In the genomic region with DNA sequence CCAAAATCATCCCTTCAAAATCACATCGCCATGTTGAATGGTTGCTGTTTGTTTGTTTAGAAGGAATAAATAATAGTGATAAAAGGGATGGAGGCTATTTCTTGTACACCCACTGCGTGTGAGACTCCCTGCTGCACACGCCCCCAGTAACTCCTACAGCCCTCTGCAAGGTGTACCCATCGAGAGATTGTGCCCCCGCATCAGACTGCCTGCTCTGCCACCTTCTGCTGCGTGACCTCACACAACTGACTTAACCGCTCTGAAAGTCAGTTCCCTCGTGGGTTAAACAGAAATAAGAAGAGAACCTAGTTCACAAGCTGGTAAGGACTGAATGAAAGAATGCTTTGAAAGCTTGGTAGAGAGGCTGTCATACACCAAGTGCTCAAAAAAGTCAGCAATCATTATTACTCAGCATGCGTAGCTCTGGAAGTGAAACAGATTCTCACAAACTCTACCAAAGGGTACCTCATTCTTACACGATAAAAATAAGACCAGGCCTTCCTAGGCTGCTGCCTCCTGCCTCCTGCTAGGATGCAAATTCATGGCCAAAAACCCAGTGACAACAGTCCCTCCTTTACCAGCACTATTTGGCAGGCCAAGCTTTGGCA, we compare ENCODE assay signal across 8 cellular contexts.
A peak's percentile ranks its signal among the peaks of the same experiment; 100 is the strongest.
DNase-seq lines count a peak whose midpoint lies in the region; ATAC-seq, FAIRE-seq and TF ChIP-seq lines count a peak whose summit lies in the region.

No MANE protein-coding gene starts in this region.

- peak; percentile 48 for ATAC-seq in HepG2
- no peak for ATAC-seq in right lobe of liver
- ATAC-seq in HG03280 (IDR thresholded peaks at IDR 0.05; ENCODE audit: unreplicated experiment) = peak; percentile 60

- 85% methylated on average over 9 of the region's 10 CpGs for WGBS in HepG2 (ENCODE audit: low lambda C conversion rate)
- WGBS in right lobe of liver (ENCODE audit: insufficient coverage, low coverage, low lambda C conversion rate, missing lambda C conversion rate) = 81% methylated on average over 8 of the region's 10 CpGs
- WGBS in lower leg skin, 2 donors = 73 to 75% methylated on average over 10 of the region's 10 CpGs

- TF ChIP-seq CTCF in HepG2 (CRISPR knock-in tag; IDR thresholded peaks at IDR 0.05) = no peak
- no peak for TF ChIP-seq CTCF in right lobe of liver (IDR thresholded peaks at IDR 0.05)
- no peak for TF ChIP-seq CTCF in endothelial cell of umbilical vein (IDR thresholded peaks at IDR 0.05; ENCODE audit: extremely low read depth in 1 of 2, insufficient read depth in 1 of 2, low read depth in 1 of 2, low read length in 2 of 2)
- no peak for TF ChIP-seq CTCF in vagina (IDR thresholded peaks at IDR 0.05)
- no peak for TF ChIP-seq CTCF in lower leg skin (IDR thresholded peaks at IDR 0.05)

- dilution Hi-C loops in endothelial cell of umbilical vein (cut with MboI; ENCODE audit: extremely low pct_ligation_motif_present, low sequenced_read_pairs) = no loop called here

- H3K27ac ChIP-seq in HepG2 (ENCODE audit: extremely low read length, insufficient read depth, low read length) = peak overlapping the region; percentile 47
- H3K27ac ChIP-seq in right lobe of liver = peak overlapping the region in 1 of 3 donors; percentile 42
- H3K27ac ChIP-seq in endothelial cell of umbilical vein (ENCODE audit: insufficient read depth, low read depth, low read length) = peak overlapping the region; percentile 12
- peak overlapping the region; percentile 25 for H3K27ac ChIP-seq in vagina

- TF ChIP-seq EP300 in HepG2 (IDR thresholded peaks at IDR 0.05; ENCODE audit: low read depth in 2 of 2, low read length in 2 of 2) (no peak), HepG2 (CRISPR knock-in tag; IDR thresholded peaks at IDR 0.05; ENCODE audit: borderline replicate concordance) (no peak)

- H3K4me2 ChIP-seq in HepG2 (ENCODE audit: low read depth, low read length) (peak overlapping the region; percentile 33), endothelial cell of umbilical vein (ENCODE audit: insufficient read depth, low read length) (no peak overlapping the region)

- H3K36me3 ChIP-seq in HepG2 (replicated peaks in 1 of 2; ENCODE audit: control insufficient read depth in 1 of 2, insufficient read depth in 2 of 2, low read length in 2 of 2) = no peaks in the 10 kb centered on the region
- H3K36me3 ChIP-seq in right lobe of liver = no peaks in the 10 kb centered on the region
- H3K36me3 ChIP-seq in endothelial cell of umbilical vein (ENCODE audit: control insufficient read depth in 2 of 2, extremely low read depth in 1 of 2, insufficient read depth in 2 of 2, low read length in 2 of 2) = no peaks in the 10 kb centered on the region
- H3K36me3 ChIP-seq in vagina = no peaks in the 10 kb centered on the region

- POLR2A ChIA-PET in HepG2 (lab: Yijun Ruan, JAX) = interaction anchor here (1.4 kb wide), 1 partner anchor 145 kb away, joined by 3 read pairs; no protein-coding TSS in a partner anchor
- POLR2A ChIA-PET in endothelial cell of umbilical vein (lab: Charles Lee) = interaction anchor here (0.6 kb wide), 1 partner anchor 16 kb away, joined by 4 read pairs; no protein-coding TSS in a partner anchor

- intact Hi-C loops in HepG2 (cut with micrococcal nuclease; ENCODE audit: unreplicated experiment) = loop anchor here (5.0 kb wide), 1 partner anchor 147 kb away; the partner anchor contains the start of gene CPEB2
- intact Hi-C loops in right lobe of liver (cut with DNase I) = no loop called here
- intact Hi-C loops in endothelial cell of umbilical vein (cut with micrococcal nuclease) = loop anchor here (2.0 kb wide), 1 partner anchor 147 kb away; the partner anchor contains the start of gene CPEB2
- intact Hi-C loops in vagina (cut with DNase I) = no loop called here
- intact Hi-C loops in lower leg skin (cut with DNase I; ENCODE audit: low total_unique reads) = no loop called here

- FAIRE-seq in HepG2 (lab: Jason Lieb, UNC) (no peak), endothelial cell of umbilical vein (lab: Jason Lieb, UNC) (no peak)

- TF ChIP-seq RAD21 in HepG2 (CRISPR knock-in tag; IDR thresholded peaks at IDR 0.05) = no peak

- H3K9me1 ChIP-seq in endothelial cell of umbilical vein (replicated peaks; ENCODE audit: control insufficient read depth, extremely low read depth, insufficient read depth, low read length) = no peaks in the 10 kb centered on the region

- no peaks in the 10 kb centered on the region for H3K79me2 ChIP-seq in HepG2 (ENCODE audit: insufficient read depth, low read length)
- no peaks in the 10 kb centered on the region for H3K79me2 ChIP-seq in endothelial cell of umbilical vein (ENCODE audit: control insufficient read depth, insufficient read depth, low read length)

- no peak overlapping the region for H2AFZ ChIP-seq in HepG2 (ENCODE audit: low read length)
- peak overlapping the region; percentile 70 for H2AFZ ChIP-seq in endothelial cell of umbilical vein (ENCODE audit: low read depth, low read length)

- TSS peak; percentile 68 for BruUV-seq in HepG2 (replicated peaks; lab: Mats Ljungman, UMichigan)
- BruUV-seq in endothelial cell of umbilical vein (replicated peaks; lab: Mats Ljungman, UMichigan) = no TSS peak

- H3K9ac ChIP-seq in HepG2 (ENCODE audit: insufficient read depth, low read depth, low read length) (no peak overlapping the region), endothelial cell of umbilical vein (replicated peaks; ENCODE audit: extremely low read depth, insufficient read depth, low read length) (no peak overlapping the region)

- H3K4me1 ChIP-seq in HepG2 (ENCODE audit: insufficient read depth, low read length) (peaks cover 61% of the 10 kb centered on the region), right lobe of liver (peaks cover 0 to 38% (median 7%) of the 10 kb centered on the region in 4 donors), endothelial cell of umbilical vein (ENCODE audit: control insufficient read depth, extremely low read depth, insufficient read depth, low read length) (peaks cover 9% of the 10 kb centered on the region), vagina (peaks cover 19% of the 10 kb centered on the region)

- DNase-seq in HepG2 (ENCODE audit: low spot score) (no peak), right lobe of liver (no peak), endothelial cell of umbilical vein (ENCODE audit: low read depth, low spot score) (no peak), vagina (ENCODE audit: extremely low spot score in 2 of 2) (no peak), DMS 273 (lab: John Stamatoyannopoulos, UW; ENCODE audit: unreplicated experiment) (no peak), lower leg skin (ENCODE audit: low spot score in 2 of 2) (no peak)
- no peak for DNase-seq in activated CD8-positive, alpha-beta memory T cell treated with anti-CD3 and anti-CD28 coated beads, Interleukin-2, amount 50 U/mL, for 4 hours

- H3K4me3 ChIP-seq in HepG2 (replicated peaks in 1 of 3; ENCODE audit: insufficient read depth in 1 of 3, low read depth in 2 of 3, low read length in 3 of 3) (no peak overlapping the region), right lobe of liver (no peak overlapping the region), endothelial cell of umbilical vein (replicated peaks in 1 of 3; ENCODE audit: insufficient read depth in 1 of 3, low read depth in 1 of 3, low read length in 3 of 3) (no peak overlapping the region), vagina (no peak overlapping the region), lower leg skin (ENCODE audit: low read depth, poor library complexity, severe bottlenecking) (no peak overlapping the region)

- in situ Hi-C loops in HepG2 (cut with HindIII; ENCODE audit: extremely low pct_ligation_motif_present, low pct_unique_long_range_greater_than_20kb) = loop anchor here (10.0 kb wide), 1 partner anchor 145 kb away; the partner anchor contains the start of gene CPEB2

- H3K9me3 ChIP-seq in HepG2 (ENCODE audit: low read length) (no peaks in the 10 kb centered on the region), right lobe of liver (no peaks in the 10 kb centered on the region), endothelial cell of umbilical vein (replicated peaks; ENCODE audit: control insufficient read depth, insufficient read depth, low read length) (no peaks in the 10 kb centered on the region), vagina (no peaks in the 10 kb centered on the region)

- CTCF ChIA-PET in HepG2 (lab: Yijun Ruan, JAX; ENCODE audit: low intra/inter-chr PET ratio, low total read pairs) (no interaction called here), endothelial cell of umbilical vein (lab: Charles Lee) (interaction anchor here (0.6 to 2.0 kb wide), 6 partner anchors 10 to 1495 kb away, joined by 3 to 8 read pairs (median 3); no protein-coding TSS in a partner anchor)

- H4K20me1 ChIP-seq in HepG2 (ENCODE audit: insufficient read depth, low read length) (no peaks in the 10 kb centered on the region), endothelial cell of umbilical vein (replicated peaks; ENCODE audit: control insufficient read depth, extremely low read depth, insufficient read depth, low read length) (no peaks in the 10 kb centered on the region)

- TF ChIP-seq POLR2A in HepG2 (IDR thresholded peaks at IDR 0.05; ENCODE audit: insufficient read depth in 1 of 2, low read depth in 2 of 2, low read length in 2 of 2) = no peak
- TF ChIP-seq POLR2A in right lobe of liver (IDR thresholded peaks at IDR 0.05) = no peak
- no peak for TF ChIP-seq POLR2A in endothelial cell of umbilical vein (IDR thresholded peaks at IDR 0.05; ENCODE audit: low read depth, low read length)
- TF ChIP-seq POLR2A in vagina (IDR thresholded peaks at IDR 0.05) = no peak
- no peak for TF ChIP-seq POLR2A in lower leg skin (IDR thresholded peaks at IDR 0.05)

- H3K27me3 ChIP-seq in HepG2 (ENCODE audit: control insufficient read depth in 1 of 2, insufficient read depth in 2 of 2, low read length in 2 of 2) (no peaks in the 10 kb centered on the region), right lobe of liver (no peaks in the 10 kb centered on the region), endothelial cell of umbilical vein (ENCODE audit: control insufficient read depth in 2 of 2, insufficient read depth in 2 of 2, low read length in 2 of 2) (no peaks in the 10 kb centered on the region), vagina (no peaks in the 10 kb centered on the region)

TF ChIP-seq in HepG2, 621 proteins besides CTCF, POLR2A, EP300 and RAD21 (continues in another document):
- TF ChIP-seq NRL (CRISPR knock-in tag; IDR thresholded peaks at IDR 0.05; ENCODE audit: borderline replicate concordance) = no peak

TF ChIP-seq in endothelial cell of umbilical vein, 7 proteins besides CTCF, POLR2A, EP300 and RAD21 (continues in another document):
- TF ChIP-seq GATA2 (IDR thresholded peaks at IDR 0.05; ENCODE audit: insufficient read depth, insufficient read length, low read depth, low read length) = no peak
- TF ChIP-seq JUN (IDR thresholded peaks at IDR 0.05; ENCODE audit: borderline replicate concordance, insufficient read depth, insufficient read length, low read depth) = no peak
- TF ChIP-seq POLR2AphosphoS5 (IDR thresholded peaks at IDR 0.05; ENCODE audit: insufficient read depth, low read depth, low read length) = no peak
- no peak for TF ChIP-seq EZH2 (IDR thresholded peaks at IDR 0.05; ENCODE audit: borderline replicate concordance, low read depth, low read length, severe bottlenecking)
- TF ChIP-seq FOS (IDR thresholded peaks at IDR 0.05; ENCODE audit: borderline replicate concordance, insufficient read depth, low read length) = no peak
- TF ChIP-seq MAX (IDR thresholded peaks at IDR 0.05; ENCODE audit: insufficient read depth, insufficient read length) = no peak

Comparison
In these comparisons a context has a peak if more than half of its experiments do, and no peak if none do; other contexts are left out.
1. ATAC-seq: peak in HepG2 (single experiment) and HG03280 (single experiment); none in right lobe of liver (0 of 4).
2. intact Hi-C loops: an anchor here in HepG2 (5.0 kb wide) and endothelial cell of umbilical vein (2.0 kb wide); none called in right lobe of liver, vagina and lower leg skin.